In genomic region chr12:71654200-71654599, GRCh38 we compare ENCODE assay signal across 1 cellular context.
A peak's percentile ranks its signal among the peaks of the same experiment; 100 is the strongest.
TF ChIP-seq lines count a peak whose summit lies in the region.

No MANE protein-coding gene starts in this region.

TF ChIP-seq in K562, 482 proteins besides CTCF, POLR2A, EP300 and RAD21:
- TF ChIP-seq BCOR (IDR thresholded peaks at IDR 0.05) (no peak), CUX1 (CRISPR knock-in tag; IDR thresholded peaks at IDR 0.05) (no peak), FOSL1 (tag; conservative IDR thresholded peaks at IDR 0.05) (peak; percentile 38; the same call in 1 of the 2 replicates), NFE2 (IDR thresholded peaks at IDR 0.05; ENCODE audit: low read depth) (0 out of 2 replicates have a peak, but pooled peaks have one; percentile 4), HMGN3 (IDR thresholded peaks at IDR 0.05; ENCODE audit: borderline replicate concordance, extremely low read depth, insufficient read length, low read depth, low read length) (no peak), NUFIP1 (IDR thresholded peaks at IDR 0.05; ENCODE audit: partially characterized antibody) (no peak), PCBP1 (IDR thresholded peaks at IDR 0.05; ENCODE audit: low read depth, low read length, poor library complexity, severe bottlenecking) (no peak)
